ENCODE assay signal across 1 cellular context in the genomic region with DNA sequence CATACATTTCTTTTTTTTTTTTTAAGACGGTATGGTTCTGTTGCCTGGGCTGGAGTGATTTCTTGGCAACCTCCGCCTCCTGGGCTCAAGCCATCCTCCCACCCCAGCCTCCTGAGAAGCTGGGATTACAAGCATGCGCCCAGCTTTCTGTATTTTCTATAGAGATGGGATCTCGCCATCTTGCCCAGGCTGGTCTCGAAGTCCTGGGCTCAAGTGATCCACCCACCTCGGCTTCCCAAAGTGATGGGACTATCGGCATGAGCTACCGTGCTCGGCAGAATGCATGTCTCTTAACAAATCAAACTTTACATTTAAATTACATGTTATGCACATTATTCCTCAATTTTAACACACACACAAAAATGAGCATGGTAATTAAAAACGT.
TF ChIP-seq lines count a peak whose summit lies in the region.

No MANE protein-coding gene starts in this region.

TF ChIP-seq in HepG2, 621 proteins besides CTCF, POLR2A, EP300 and RAD21:
- TF ChIP-seq NR2F2 (IDR thresholded peaks at IDR 0.05; ENCODE audit: borderline replicate concordance, low read depth), result no peak
- TF ChIP-seq, protein P1, sequence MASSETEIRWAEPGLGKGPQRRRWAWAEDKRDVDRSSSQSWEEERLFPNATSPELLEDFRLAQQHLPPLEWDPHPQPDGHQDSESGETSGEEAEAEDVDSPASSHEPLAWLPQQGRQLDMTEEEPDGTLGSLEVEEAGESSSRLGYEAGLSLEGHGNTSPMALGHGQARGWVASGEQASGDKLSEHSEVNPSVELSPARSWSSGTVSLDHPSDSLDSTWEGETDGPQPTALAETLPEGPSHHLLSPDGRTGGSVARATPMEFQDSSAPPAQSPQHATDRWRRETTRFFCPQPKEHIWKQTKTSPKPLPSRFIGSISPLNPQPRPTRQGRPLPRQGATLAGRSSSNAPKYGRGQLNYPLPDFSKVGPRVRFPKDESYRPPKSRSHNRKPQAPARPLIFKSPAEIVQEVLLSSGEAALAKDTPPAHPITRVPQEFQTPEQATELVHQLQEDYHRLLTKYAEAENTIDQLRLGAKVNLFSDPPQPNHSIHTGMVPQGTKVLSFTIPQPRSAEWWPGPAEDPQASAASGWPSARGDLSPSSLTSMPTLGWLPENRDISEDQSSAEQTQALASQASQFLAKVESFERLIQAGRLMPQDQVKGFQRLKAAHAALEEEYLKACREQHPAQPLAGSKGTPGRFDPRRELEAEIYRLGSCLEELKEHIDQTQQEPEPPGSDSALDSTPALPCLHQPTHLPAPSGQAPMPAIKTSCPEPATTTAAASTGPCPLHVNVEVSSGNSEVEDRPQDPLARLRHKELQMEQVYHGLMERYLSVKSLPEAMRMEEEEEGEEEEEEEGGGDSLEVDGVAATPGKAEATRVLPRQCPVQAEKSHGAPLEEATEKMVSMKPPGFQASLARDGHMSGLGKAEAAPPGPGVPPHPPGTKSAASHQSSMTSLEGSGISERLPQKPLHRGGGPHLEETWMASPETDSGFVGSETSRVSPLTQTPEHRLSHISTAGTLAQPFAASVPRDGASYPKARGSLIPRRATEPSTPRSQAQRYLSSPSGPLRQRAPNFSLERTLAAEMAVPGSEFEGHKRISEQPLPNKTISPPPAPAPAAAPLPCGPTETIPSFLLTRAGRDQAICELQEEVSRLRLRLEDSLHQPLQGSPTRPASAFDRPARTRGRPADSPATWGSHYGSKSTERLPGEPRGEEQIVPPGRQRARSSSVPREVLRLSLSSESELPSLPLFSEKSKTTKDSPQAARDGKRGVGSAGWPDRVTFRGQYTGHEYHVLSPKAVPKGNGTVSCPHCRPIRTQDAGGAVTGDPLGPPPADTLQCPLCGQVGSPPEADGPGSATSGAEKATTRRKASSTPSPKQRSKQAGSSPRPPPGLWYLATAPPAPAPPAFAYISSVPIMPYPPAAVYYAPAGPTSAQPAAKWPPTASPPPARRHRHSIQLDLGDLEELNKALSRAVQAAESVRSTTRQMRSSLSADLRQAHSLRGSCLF (CRISPR knock-in tag; IDR thresholded peaks at IDR 0.05; ENCODE audit: borderline replicate concordance), result no peak
- TF ChIP-seq, protein P2, sequence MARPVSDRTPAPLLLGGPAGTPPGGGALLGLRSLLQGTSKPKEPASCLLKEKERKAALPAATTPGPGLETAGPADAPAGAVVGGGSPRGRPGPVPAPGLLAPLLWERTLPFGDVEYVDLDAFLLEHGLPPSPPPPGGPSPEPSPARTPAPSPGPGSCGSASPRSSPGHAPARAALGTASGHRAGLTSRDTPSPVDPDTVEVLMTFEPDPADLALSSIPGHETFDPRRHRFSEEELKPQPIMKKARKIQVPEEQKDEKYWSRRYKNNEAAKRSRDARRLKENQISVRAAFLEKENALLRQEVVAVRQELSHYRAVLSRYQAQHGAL (CRISPR knock-in tag; IDR thresholded peaks at IDR 0.05; ENCODE audit: not compliant biosample characterization), result no peak
- TF ChIP-seq ZNF569 (CRISPR knock-in tag; IDR thresholded peaks at IDR 0.05; ENCODE audit: borderline replicate concordance), result no peak
